Comparison of ENCODE assay signal across 1 cellular context in the genomic region with DNA sequence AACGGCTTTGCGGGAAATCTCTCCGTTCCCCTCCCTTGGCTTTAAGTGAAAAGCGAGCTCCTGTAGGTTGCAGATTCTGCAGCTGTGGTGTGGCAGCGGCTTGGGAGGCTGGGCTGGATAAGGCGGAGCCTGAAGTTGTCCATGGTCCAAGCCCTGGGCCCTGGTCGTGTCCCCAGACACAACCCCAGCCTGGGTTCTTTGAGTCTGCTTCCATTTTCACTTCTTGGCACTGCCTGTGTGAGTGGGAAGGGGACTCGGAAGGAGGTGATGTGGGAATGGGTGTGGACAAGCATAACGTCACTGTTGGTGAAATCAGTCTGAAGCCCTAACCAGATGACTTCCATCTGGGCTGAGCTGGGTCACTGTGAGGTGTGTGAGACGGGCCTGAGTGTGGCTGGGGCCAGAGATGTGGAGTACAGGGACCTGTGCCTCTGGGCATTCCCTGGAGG.
TF ChIP-seq lines count a peak whose summit lies in the region.

No MANE protein-coding gene starts in this region.

TF ChIP-seq in K562, 482 proteins besides CTCF, POLR2A, EP300 and RAD21:
- TF ChIP-seq RBBP5 (IDR thresholded peaks at IDR 0.05; ENCODE audit: borderline replicate concordance, insufficient read depth, low read length, poor library complexity, severe bottlenecking) (peak; percentile 26), BDP1 (IDR thresholded peaks at IDR 0.05; ENCODE audit: insufficient read depth, insufficient read length) (no peak)
